ENCODE assay signal across 8 cellular contexts in the genomic region with DNA sequence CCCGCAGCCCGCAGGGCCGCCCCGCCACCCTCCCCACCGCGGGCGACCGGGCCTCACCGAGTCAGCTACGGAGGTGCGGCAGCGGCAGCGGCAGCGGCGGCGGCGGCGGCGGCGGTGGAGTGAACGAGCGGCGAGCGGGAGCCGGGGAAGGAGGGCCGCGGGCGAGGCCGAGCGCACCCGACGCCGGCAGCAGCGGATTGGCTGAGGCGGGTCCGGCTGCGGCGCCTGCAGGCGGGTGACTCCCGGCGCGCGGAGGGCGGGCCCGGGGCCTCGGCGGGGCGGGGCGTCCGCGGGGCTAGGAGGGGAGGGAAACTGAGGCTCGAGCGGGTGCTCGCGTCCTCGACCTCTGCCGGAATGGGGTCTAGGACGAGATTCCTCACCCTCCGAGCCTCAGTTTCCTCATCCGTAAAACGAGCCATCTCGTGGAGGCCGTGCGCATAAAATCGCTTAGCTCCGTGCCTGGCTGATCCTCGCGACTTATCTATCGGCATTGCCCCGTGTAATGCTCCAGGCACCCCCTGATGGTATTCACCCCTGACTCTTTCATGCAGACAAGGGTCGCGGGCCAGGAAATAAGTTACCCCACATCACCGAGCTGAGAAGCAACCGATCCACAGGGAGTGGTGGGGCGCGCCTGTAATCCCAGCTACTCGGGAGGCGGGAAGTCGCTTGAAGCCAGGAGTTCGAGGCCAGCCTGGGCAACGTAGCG. TPM values are rescaled to one million over a fixed set of nuclear protein-coding genes. Genes with fewer than 3 reads are reported as not detected.
DNase-seq lines count a peak whose midpoint lies in the region; TF ChIP-seq lines count a peak whose summit lies in the region.

A gene (minus strand): TSS at position 199 of the 709 bp plus-strand sequence. CDS start 26,442 bp downstream, outside the sequence.

- TF ChIP-seq CTCF in lower leg skin (IDR thresholded peaks at IDR 0.05) = no peak

- no peak for TF ChIP-seq POLR2A in lower leg skin (IDR thresholded peaks at IDR 0.05)

- DNase-seq in CD4-positive, alpha-beta memory T cell = peak; percentile 66 to 72 (median 67)
- DNase-seq in HAP-1 (ENCODE audit: low spot score in 2 of 2) = peak; percentile 71 to 82
- peak; percentile 34 for DNase-seq in NCI-H345 treated with DMSO at 0.1 percent for 48 hours (lab: John Stamatoyannopoulos, UW; ENCODE audit: unreplicated experiment)
- DNase-seq in activated CD4-positive, alpha-beta T cell treated with anti-CD3 and anti-CD28 coated beads, Interleukin-2, amount 50 U/mL, for 4 hours = peak; percentile 43 to 47
- peak; percentile 81 for DNase-seq in ecto neural progenitor cell (ENCODE audit: low spot score)
- peak; percentile 62 to 95 for DNase-seq in lower leg skin (ENCODE audit: low spot score in 2 of 2)
- DNase-seq in stimulated activated CD4-positive, alpha-beta T cell treated with anti-CD3 and anti-CD28 coated beads, TNF-alpha, amount 100 ng/mL, for 24 hours (ENCODE audit: low read depth in 3 of 3) = peak in 2 of 3 experiments; percentile 48 to 68
- no peak for DNase-seq in NCI-H187 treated with DMSO at 0.1 percent for 48 hours (lab: John Stamatoyannopoulos, UW)

- peaks cover 0 to 14% of the 10 kb centered on the region in 2 donors for H3K36me3 Mint-ChIP-seq in CD4-positive, alpha-beta memory T cell

- WGBS in lower leg skin, 2 donors = 9 to 10% methylated on average over 24 to 54 of the region's 82 CpGs

- intact Hi-C loops in CD4-positive, alpha-beta memory T cell (cut with micrococcal nuclease) = loop anchor here (2.0 to 10.0 kb wide), 3 partner anchors 45 to 377 kb away; a partner anchor contains a TSS
- intact Hi-C loops in lower leg skin (cut with DNase I; ENCODE audit: low total_unique reads) = no loop called here

- no peaks in the 10 kb centered on the region for H3K27me3 Mint-ChIP-seq in CD4-positive, alpha-beta memory T cell

- H3K4me3 Mint-ChIP-seq in CD4-positive, alpha-beta memory T cell = peak within 1 kb of the TSS; percentile 88 to 98 (median 91)

- no peaks in the 10 kb centered on the region for H3K9me3 ChIP-seq in CD4-positive, alpha-beta memory T cell (ENCODE audit: control insufficient read depth in 1 of 2, low read length in 2 of 2)
- H3K9me3 ChIP-seq in HAP-1 = no peaks in the 10 kb centered on the region

- peak within 1 kb of the TSS; percentile 73 to 95 (median 91) for H3K27ac Mint-ChIP-seq in CD4-positive, alpha-beta memory T cell

- no peaks in the 10 kb centered on the region for H3K36me3 ChIP-seq in CD4-positive, alpha-beta memory T cell (ENCODE audit: insufficient read depth, low read length)
- no peaks in the 10 kb centered on the region; the same call in 1 of the 2 replicates for H3K36me3 ChIP-seq in HAP-1 (replicated peaks)

- peaks cover 24 to 58% (median 44%) of the 10 kb centered on the region in 4 donors for H3K4me1 Mint-ChIP-seq in CD4-positive, alpha-beta memory T cell

- CTCF ChIA-PET in CD4-positive, alpha-beta memory T cell (lab: Charles Lee; ENCODE audit: partially characterized antibody) = interaction anchor here (0.9 to 4.8 kb wide), 9 partner anchors 13 to 257 kb away, joined by 3 to 85 read pairs (median 7); no protein-coding TSS in a partner anchor

- H3K4me1 ChIP-seq in CD4-positive, alpha-beta memory T cell (ENCODE audit: insufficient read depth, low read length) = peaks cover 58% of the 10 kb centered on the region
- peaks cover 33% of the 10 kb centered on the region for H3K4me1 ChIP-seq in HAP-1

- peak within 1 kb of the TSS; percentile 70 to 98 for H3K4me3 ChIP-seq in CD4-positive, alpha-beta memory T cell (ENCODE audit: low read length in 2 of 2)
- peak within 1 kb of the TSS; percentile 70 for H3K4me3 ChIP-seq in HAP-1
- peak within 1 kb of the TSS; percentile 63 for H3K4me3 ChIP-seq in lower leg skin (ENCODE audit: low read depth, poor library complexity, severe bottlenecking)

- H3K27me3 ChIP-seq in CD4-positive, alpha-beta memory T cell (ENCODE audit: insufficient read depth, low read length) = no peaks in the 10 kb centered on the region
- H3K27me3 ChIP-seq in HAP-1 (ENCODE audit: low read depth) = no peaks in the 10 kb centered on the region

- H3K9me3 Mint-ChIP-seq in CD4-positive, alpha-beta memory T cell = no peaks in the 10 kb centered on the region

- H3K27ac ChIP-seq in CD4-positive, alpha-beta memory T cell (ENCODE audit: low read depth, low read length) = peak within 1 kb of the TSS; percentile 67

- in situ Hi-C loops in HAP-1 (cut with MboI; ENCODE audit: low sequenced_read_pairs) = no loop called here

- POLR2A ChIA-PET in CD4-positive, alpha-beta memory T cell (lab: Charles Lee; ENCODE audit: partially characterized antibody) = interaction anchor here (0.7 to 3.7 kb wide), 9 partner anchors 10 to 1363 kb away, joined by 3 to 29 read pairs (median 4); no protein-coding TSS in a partner anchor

RNA-seq across cellular contexts. Expression of the gene that starts here (rescaled TPM):
- 10 to 100 TPM; 29.3 to 35.5 TPM for total RNA-seq in CD4-positive, alpha-beta memory T cell
- polyA plus RNA-seq in CD4-positive, alpha-beta memory T cell = 1 to 10 TPM; 7.5 to 7.7 TPM
- 10 to 100 TPM; 23.4 to 95.8 (median 46.0) TPM for total RNA-seq in lower leg skin
